11 cellular contexts compared by ENCODE assay signal in genomic region chr15:37720267-37720666, GRCh38.
"Had no signal": no experiment of that assay in that cellular context is flagged by ENCODE, and none has a peak within 500 bp of the region (broad histone marks: within the 10 kb centered on the region; RNA-seq: fewer than 3 reads in every experiment).

No MANE protein-coding gene starts in this region.

- H3K9ac ChIP-seq: GM23248 had no signal

- ATAC-seq: HCT116, K562 had no signal

- DNase-seq: GM23248, GOT3, HFFc6, IMR-90, KG1 had no signal

- H3K27ac Mint-ChIP-seq: HFFc6 had no signal

- H3K27ac ChIP-seq: GM23248, HL-60 had no signal

- H2AFZ ChIP-seq: GM23248 had no signal

- H3K4me3 Mint-ChIP-seq: HFFc6 had no signal

- H3K36me3 ChIP-seq: HAP-1 had no signal

- H3K4me1 ChIP-seq: HAP-1 had no signal

- H3K4me3 ChIP-seq: GM23248, HAP-1, K562 had no signal

- H3K9me3 ChIP-seq: HAP-1 had no signal

- H3K9me3 Mint-ChIP-seq: HFFc6 had no signal

- FAIRE-seq: H54, HTR-8/SVneo, K562 had no signal
